24 cellular contexts compared by ENCODE assay signal in the genomic region with DNA sequence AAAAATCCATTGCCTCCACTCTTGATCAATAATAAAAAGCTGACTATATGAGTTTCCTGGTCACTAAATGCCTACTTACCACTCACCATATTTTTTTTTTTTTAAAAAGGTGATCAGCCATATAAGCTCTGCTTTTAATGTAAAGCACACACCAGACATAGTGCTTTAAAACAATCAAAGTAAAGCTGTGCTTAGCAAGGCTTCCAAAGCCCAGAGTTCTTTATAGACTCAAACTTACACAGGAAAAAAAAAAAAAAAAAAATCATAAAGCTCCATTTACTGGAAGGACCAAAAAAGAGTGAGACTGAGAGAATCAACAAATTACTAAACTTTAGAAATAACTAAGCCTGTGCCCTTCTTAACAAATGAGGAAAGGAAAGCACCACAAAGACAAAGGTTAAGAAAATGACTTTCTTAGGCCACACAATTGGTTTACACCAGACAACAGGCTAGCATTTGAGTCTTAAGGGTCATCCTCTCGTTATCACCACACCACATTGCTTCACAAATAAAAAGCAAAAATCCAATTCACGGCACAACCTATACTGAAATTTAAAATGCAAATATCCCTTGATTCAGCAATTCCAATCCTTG. TPM values are rescaled to one million over a fixed set of nuclear protein-coding genes. Genes with fewer than 3 reads are reported as not detected.
A peak's percentile ranks its signal among the peaks of the same experiment; 100 is the strongest.
DNase-seq lines count a peak whose midpoint lies in the region; ATAC-seq, FAIRE-seq and TF ChIP-seq lines count a peak whose summit lies in the region.
"Had no signal": no experiment of that assay in that cellular context is flagged by ENCODE, and none has a peak within 500 bp of the region (broad histone marks: within the 10 kb centered on the region; RNA-seq: fewer than 3 reads in every experiment).

No MANE protein-coding gene starts in this region.

- no peak overlapping the region for H3K9ac ChIP-seq in H1 (replicated peaks in 1 of 4; ENCODE audit: extremely low read depth in 1 of 4, low read depth in 3 of 4, low read length in 3 of 4)

- whole genome bisulfite sequencing in H1 (ENCODE audit: extremely low coverage in 1 of 2, insufficient coverage in 1 of 2, insufficient read length in 1 of 2, insufficient replicate concordance in 2 of 2, low coverage in 1 of 2, low lambda C conversion rate in 2 of 2, missing lambda C conversion rate in 1 of 2), 2 experiments, result 85% methylated on average over 2 of the region's 2 CpGs; no CpG with 5 or more reads in 1 of the 2 experiments

- no peak overlapping the region for H2BK5ac ChIP-seq in H1 (ENCODE audit: low read depth, low read length)

- H3K4me3 ChIP-seq in H1 (ENCODE audit: extremely low read depth in 1 of 4, insufficient read depth in 2 of 4, low read depth in 3 of 4, low read length in 4 of 4), result no peak overlapping the region
- H3K4me3 ChIP-seq: GM12878, MG63 had no signal

- H3K14ac ChIP-seq in H1 (ENCODE audit: insufficient read length), result no peak overlapping the region

- H3K79me2 ChIP-seq in H1 (ENCODE audit: control insufficient read depth in 1 of 2, insufficient read depth in 2 of 2, low read length in 2 of 2), result peaks cover 0 to 62% of the 10 kb centered on the region in 2 experiments; a peak in 2 of 4 replicates

- no peak for TF ChIP-seq POLR2A in H1 (IDR thresholded peaks at IDR 0.05; ENCODE audit: control extremely low read depth in 1 of 2, low read depth in 2 of 2, low read length in 2 of 2)

- peak; percentile 87 to 92 for ATAC-seq in activated T-cell treated with anti-CD3 and anti-CD28 coated beads, Interleukin-2, amount 50 U/mL, for 72 hours (replicated peaks in 1 of 2)
- ATAC-seq: GM12878, Right ventricle myocardium inferior had no signal

- H4K91ac ChIP-seq in H1 (replicated peaks; ENCODE audit: insufficient read length, low read length), result peak overlapping the region; percentile 58

- H3K23me2 ChIP-seq in H1 (ENCODE audit: low read depth, low read length), result no peaks in the 10 kb centered on the region

- H3K23ac ChIP-seq in H1 (ENCODE audit: insufficient read length), result no peak overlapping the region

- no peak overlapping the region for H3K56ac ChIP-seq in H1 (replicated peaks; ENCODE audit: insufficient read length, low read depth, low read length)

- TF ChIP-seq RAD21 in H1 (IDR thresholded peaks at IDR 0.05 in 1 of 2, conservative IDR thresholded peaks at IDR 0.05 in 1 of 2; ENCODE audit: low read depth in 2 of 2, low read length in 2 of 2), result no peak

- H3K36me3 Mint-ChIP-seq in activated T-cell treated with anti-CD3 and anti-CD28 coated beads, Interleukin-2, amount 50 U/mL, for 72 hours (ENCODE audit: insufficient read depth in 2 of 2), result peaks cover 9 to 22% of the 10 kb centered on the region in 2 donors
- peaks cover 18% of the 10 kb centered on the region for H3K36me3 Mint-ChIP-seq in T-helper 1 cell treated with Interleukin-12 subunit alpha and Interleukin-12 subunit beta and Interleukin-4 antibody, amounts not matched to agents 30 μg/mL and 1 μg/mL, for 36 hours (ENCODE audit: low read depth)
- peaks cover 12% of the 10 kb centered on the region for H3K36me3 Mint-ChIP-seq in activated CD4-positive, alpha-beta memory T cell treated with anti-CD3 and anti-CD28 coated beads for 36 hours

- H3K27me3 ChIP-seq in H1 (replicated peaks in 1 of 4; ENCODE audit: control insufficient read depth in 3 of 4, extremely low read depth in 1 of 4, insufficient read depth in 3 of 4, low read length in 3 of 4), result no peaks in the 10 kb centered on the region
- H3K27me3 ChIP-seq: MG63 had no signal

- no peaks in the 10 kb centered on the region for H3K9me3 ChIP-seq in H1 (ENCODE audit: insufficient read depth in 2 of 2, low read depth in 1 of 2, low read length in 1 of 2)
- H3K9me3 ChIP-seq: Caco-2, MG63 had no signal

- intact Hi-C loops in activated CD4-positive, alpha-beta memory T cell treated with anti-CD3 and anti-CD28 coated beads for 36 hours (cut with micrococcal nuclease), result loop anchor here (1.0 kb wide), 3 partner anchors 10 to 34 kb away; a partner anchor contains a TSS

- no peaks in the 10 kb centered on the region for H3K36me3 ChIP-seq in H1 (ENCODE audit: control insufficient read depth in 2 of 4, insufficient read depth in 4 of 4, low read length in 3 of 4)
- H3K36me3 ChIP-seq: MG63 had no signal

- no peak overlapping the region for H2BK120ac ChIP-seq in H1 (replicated peaks; ENCODE audit: low read depth, low read length)

- TF ChIP-seq EP300 in H1 (IDR thresholded peaks at IDR 0.05; ENCODE audit: borderline replicate concordance in 1 of 2, low read depth in 2 of 2, low read length in 2 of 2), result no peak

- H3K27me3 Mint-ChIP-seq in activated T-cell treated with anti-CD3 and anti-CD28 coated beads, Interleukin-2, amount 50 U/mL, for 72 hours (ENCODE audit: low read depth), result no peaks in the 10 kb centered on the region
- H3K27me3 Mint-ChIP-seq in T-helper 1 cell treated with Interleukin-12 subunit alpha and Interleukin-12 subunit beta and Interleukin-4 antibody, amounts not matched to agents 30 μg/mL and 1 μg/mL, for 36 hours (ENCODE audit: low read depth), result no peaks in the 10 kb centered on the region
- no peaks in the 10 kb centered on the region for H3K27me3 Mint-ChIP-seq in activated CD4-positive, alpha-beta memory T cell treated with anti-CD3 and anti-CD28 coated beads for 36 hours
- H3K27me3 Mint-ChIP-seq: CD4-positive, alpha-beta T cell had no signal

- no peak overlapping the region for H2BK20ac ChIP-seq in H1 (ENCODE audit: low read length)

- H3K9me3 Mint-ChIP-seq in activated T-cell treated with anti-CD3 and anti-CD28 coated beads, Interleukin-2, amount 50 U/mL, for 72 hours, result peaks cover 0 to 3% of the 10 kb centered on the region in 2 donors
- no peaks in the 10 kb centered on the region for H3K9me3 Mint-ChIP-seq in T-helper 1 cell treated with Interleukin-12 subunit alpha and Interleukin-12 subunit beta and Interleukin-4 antibody, amounts not matched to agents 30 μg/mL and 1 μg/mL, for 36 hours
- H3K9me3 Mint-ChIP-seq in activated CD4-positive, alpha-beta memory T cell treated with anti-CD3 and anti-CD28 coated beads for 36 hours, result peaks cover 3% of the 10 kb centered on the region
- H3K9me3 Mint-ChIP-seq: CD4-positive, alpha-beta T cell; H9; HFFc6 had no signal

- DNase-seq in activated T-cell treated with anti-CD3 and anti-CD28 coated beads, Interleukin-2, amount 50 U/mL, for 72 hours, result no peak
- DNase-seq in activated T-cell treated with anti-CD3 and anti-CD28 coated beads, Interleukin-2, amount 50 U/mL, for 48 hours, result no peak
- no peak for DNase-seq in activated CD4-positive, alpha-beta memory T cell treated with anti-CD3 and anti-CD28 coated beads for 36 hours
- no peak for DNase-seq in H1 (ENCODE audit: low read depth in 1 of 2, low spot score in 2 of 2)
- DNase-seq in NCI-H345 (lab: John Stamatoyannopoulos, UW), result no peak
- no peak for DNase-seq in activated gamma-delta T cell (lab: John Stamatoyannopoulos, UW)
- DNase-seq in NCI-H446 (lab: John Stamatoyannopoulos, UW), result no peak
- DNase-seq: Caco-2; CD4-positive, alpha-beta T cell; DMS 273 treated with DMSO at 0.1 percent for 48 hours; DND-41; H9; HFFc6; MG63; NCI-H1417; NCI-H1694 treated with DMSO at 0.1 percent for 48 hours; NCI-H2081 treated with DMSO at 0.1 percent for 48 hours; NCI-H2171 treated with DMSO at 0.1 percent for 48 hours; NCI-H446 treated with DMSO at 0.1 percent for 48 hours; NCI-H526 treated with DMSO at 0.1 percent for 48 hours; OCI-M1 had no signal

- H4K5ac ChIP-seq in H1 (ENCODE audit: insufficient read length, low read depth, low read length), result no peak overlapping the region

- no peak overlapping the region for H3K18ac ChIP-seq in H1 (ENCODE audit: extremely low read depth, low read length)

- H3K79me1 ChIP-seq in H1 (ENCODE audit: low read depth, low read length), result no peaks in the 10 kb centered on the region; the same call in 1 of the 2 replicates

- H4K8ac ChIP-seq in H1 (ENCODE audit: extremely low read depth, insufficient read depth, low read length), result no peak overlapping the region

- H3K27ac ChIP-seq in H1 (ENCODE audit: low read depth, low read length), result no peak overlapping the region

- H3K4me1 ChIP-seq in H1 (replicated peaks in 1 of 4; ENCODE audit: control insufficient read depth in 3 of 4, insufficient read depth in 4 of 4, low read length in 3 of 4), result peaks cover 3 to 16% (median 9%) of the 10 kb centered on the region in 4 experiments; a peak in 5 of 7 replicates
- H3K4me1 ChIP-seq: Caco-2 had no signal

- H2BK12ac ChIP-seq in H1 (ENCODE audit: low read depth, low read length), result no peak overlapping the region

- no peak overlapping the region for H3K4ac ChIP-seq in H1 (replicated peaks; ENCODE audit: insufficient read length, low read depth, low read length)

- H3K4me2 ChIP-seq in H1 (ENCODE audit: insufficient read depth in 1 of 2, low read depth in 2 of 2, low read length in 2 of 2), result no peak overlapping the region

- peak overlapping the region; percentile 44 to 71 for H3K4me3 Mint-ChIP-seq in activated T-cell treated with anti-CD3 and anti-CD28 coated beads, Interleukin-2, amount 50 U/mL, for 72 hours
- H3K4me3 Mint-ChIP-seq in T-helper 1 cell treated with Interleukin-12 subunit alpha and Interleukin-12 subunit beta and Interleukin-4 antibody, amounts not matched to agents 30 μg/mL and 1 μg/mL, for 36 hours, result peak overlapping the region; percentile 6
- peak overlapping the region; percentile 4 for H3K4me3 Mint-ChIP-seq in activated CD4-positive, alpha-beta memory T cell treated with anti-CD3 and anti-CD28 coated beads for 36 hours
- H3K4me3 Mint-ChIP-seq: CD4-positive, alpha-beta T cell; H9; HFFc6 had no signal

- peak overlapping the region; percentile 100 for H3K27ac Mint-ChIP-seq in activated T-cell treated with anti-CD3 and anti-CD28 coated beads, Interleukin-2, amount 50 U/mL, for 72 hours
- H3K27ac Mint-ChIP-seq in T-helper 1 cell treated with Interleukin-12 subunit alpha and Interleukin-12 subunit beta and Interleukin-4 antibody, amounts not matched to agents 30 μg/mL and 1 μg/mL, for 36 hours, result peak overlapping the region; percentile 10
- peak overlapping the region; percentile 88 for H3K27ac Mint-ChIP-seq in activated CD4-positive, alpha-beta memory T cell treated with anti-CD3 and anti-CD28 coated beads for 36 hours
- H3K27ac Mint-ChIP-seq: CD4-positive, alpha-beta T cell; HFFc6 had no signal

- POLR2A ChIA-PET in activated CD4-positive, alpha-beta memory T cell treated with anti-CD3 and anti-CD28 coated beads for 36 hours (lab: Charles Lee), result interaction anchor here (0.8 to 1.9 kb wide), 4 partner anchors 9 to 34 kb away, joined by 5 to 17 read pairs (median 6); a partner anchor contains a TSS
- POLR2A ChIA-PET in H1 (lab: Charles Lee; ENCODE audit: partially characterized antibody), result no interaction called here

- no peak for TF ChIP-seq CTCF in H1 (IDR thresholded peaks at IDR 0.05; ENCODE audit: control extremely low read depth in 1 of 3, insufficient read depth in 1 of 3, low read depth in 1 of 3, low read length in 3 of 3)

- H3K4me1 Mint-ChIP-seq in activated T-cell treated with anti-CD3 and anti-CD28 coated beads, Interleukin-2, amount 50 U/mL, for 72 hours (ENCODE audit: low read depth), result peaks cover 64% of the 10 kb centered on the region
- H3K4me1 Mint-ChIP-seq in T-helper 1 cell treated with Interleukin-12 subunit alpha and Interleukin-12 subunit beta and Interleukin-4 antibody, amounts not matched to agents 30 μg/mL and 1 μg/mL, for 36 hours (ENCODE audit: low read depth), result peaks cover 38% of the 10 kb centered on the region
- H3K4me1 Mint-ChIP-seq in activated CD4-positive, alpha-beta memory T cell treated with anti-CD3 and anti-CD28 coated beads for 36 hours (ENCODE audit: low read depth), result peaks cover 52% of the 10 kb centered on the region

- CTCF ChIA-PET in activated CD4-positive, alpha-beta memory T cell treated with anti-CD3 and anti-CD28 coated beads for 36 hours (lab: Charles Lee), result interaction anchor here (0.6 to 1.6 kb wide), 7 partner anchors 11 to 878 kb away, joined by 3 to 14 read pairs (median 5); a partner anchor contains a TSS
- CTCF ChIA-PET in H1 (lab: Charles Lee; ENCODE audit: partially characterized antibody), result interaction anchor here (0.6 to 2.3 kb wide), 4 partner anchors 14 to 236 kb away, joined by 3 to 8 read pairs (median 4); no protein-coding TSS in a partner anchor

- no peak overlapping the region for H2AK5ac ChIP-seq in H1 (ENCODE audit: low read depth, low read length)

- no peak overlapping the region for H2AFZ ChIP-seq in H1 (ENCODE audit: low read length)

- FAIRE-seq in H1 (lab: Jason Lieb, UNC), result no peak
- FAIRE-seq: GM12878 had no signal

- H4K20me1 ChIP-seq in H1 (replicated peaks in 1 of 2; ENCODE audit: control insufficient read depth in 1 of 2, insufficient read depth in 2 of 2, low read length in 2 of 2), result peaks cover 0 to 4% of the 10 kb centered on the region in 2 experiments

- no peak overlapping the region for H2BK15ac ChIP-seq in H1 (ENCODE audit: low read length)

RNA-seq across cellular contexts. Expression of a gene that starts 11.2 kb away (rescaled TPM):
- 10 to 100 TPM; 28.3 to 29.7 TPM for total RNA-seq in activated T-cell treated with anti-CD3 and anti-CD28 coated beads, Interleukin-2, amount 50 U/mL, for 72 hours
- total RNA-seq in activated CD4-positive, alpha-beta memory T cell treated with anti-CD3 and anti-CD28 coated beads for 36 hours, result 10 to 100 TPM; 24.8 to 25.0 TPM
- total RNA-seq in H1 (2021; fragmentation: NEBNext Ultra II Directional; extraction: Animal tissue kit (Norgen Biotek cat#: 25700)), result 17.5 and 17.7 TPM in 2 replicates
- polyA plus RNA-seq in H1 (2011; rRNA removed), result 6.3 and 8.5 TPM in 2 replicates
- polyA plus RNA-seq in H1 (2011; cell fraction: cytosol; rRNA removed), result 8.5 TPM
- polyA plus RNA-seq in H1 (2011; cell fraction: nucleus; rRNA removed), result 6.4 TPM
- polyA plus RNA-seq in H1 (2012, experiment 1 of 2), result 12.1 to 13.8 TPM (median 12.9 TPM) in 4 replicates
- polyA plus RNA-seq in H1 (2012, experiment 2 of 2), result 5.3 TPM
- polyA plus RNA-seq in H1 (2013, experiment 1 of 2), result 13.8 TPM
- polyA plus RNA-seq in H1 (2013, experiment 2 of 2), result 14.4 TPM
- 12.4 and 14.9 TPM in 2 replicates for polyA minus RNA-seq in H1 (2011; rRNA and poly(A)+ RNA removed)
- 7.6 TPM for polyA minus RNA-seq in H1 (2011; cell fraction: cytosol; rRNA and poly(A)+ RNA removed)
- polyA minus RNA-seq in H1 (2011; cell fraction: nucleus; rRNA and poly(A)+ RNA removed), result 13.9 TPM

Comparison
In these comparisons a context has a peak if more than half of its experiments do, and no peak if none do; other contexts are left out.
1. H3K27ac Mint-ChIP-seq: peak in every context shown above with its lines; median percentile 100 in activated T-cell treated with anti-CD3 and anti-CD28 coated beads, Interleukin-2, amount 50 U/mL, for 72 hours; 88 in activated CD4-positive, alpha-beta memory T cell treated with anti-CD3 and anti-CD28 coated beads for 36 hours; 10 in T-helper 1 cell treated with Interleukin-12 subunit alpha and Interleukin-12 subunit beta and Interleukin-4 antibody, amounts not matched to agents 30 μg/mL and 1 μg/mL, for 36 hours.
2. H3K4me3 Mint-ChIP-seq: peak in every context shown above with its lines; median percentile 58 in activated T-cell treated with anti-CD3 and anti-CD28 coated beads, Interleukin-2, amount 50 U/mL, for 72 hours; 6 in T-helper 1 cell treated with Interleukin-12 subunit alpha and Interleukin-12 subunit beta and Interleukin-4 antibody, amounts not matched to agents 30 μg/mL and 1 μg/mL, for 36 hours; 4 in activated CD4-positive, alpha-beta memory T cell treated with anti-CD3 and anti-CD28 coated beads for 36 hours.